Comparison of ENCODE assay signal across 1 cellular context in genomic region chr9:107624216-107624948, GRCh38.
TF ChIP-seq lines count a peak whose summit lies in the region.

No MANE protein-coding gene starts in this region.

TF ChIP-seq in HepG2, 621 proteins besides CTCF, POLR2A, EP300 and RAD21:
- TF ChIP-seq HIC2 (CRISPR knock-in tag; IDR thresholded peaks at IDR 0.05; ENCODE audit: low read depth) (no peak), ATF2 (CRISPR knock-in tag; IDR thresholded peaks at IDR 0.05) (no peak), ISX (CRISPR knock-in tag; conservative IDR thresholded peaks at IDR 0.05) (no peak), ZBTB4 (CRISPR knock-in tag; IDR thresholded peaks at IDR 0.05; ENCODE audit: borderline replicate concordance) (no peak), POGZ (CRISPR knock-in tag; IDR thresholded peaks at IDR 0.05) (no peak), ZNF432 (CRISPR knock-in tag; IDR thresholded peaks at IDR 0.05; ENCODE audit: borderline replicate concordance) (no peak), PATZ1 (CRISPR knock-in tag; IDR thresholded peaks at IDR 0.05) (no peak), XBP1 (CRISPR knock-in tag; IDR thresholded peaks at IDR 0.05) (no peak), ZNF572 (CRISPR knock-in tag; IDR thresholded peaks at IDR 0.05) (no peak), HINFP (CRISPR knock-in tag; IDR thresholded peaks at IDR 0.05; ENCODE audit: low read depth) (no peak)
